9 cellular contexts compared by ENCODE assay signal in the genomic region with DNA sequence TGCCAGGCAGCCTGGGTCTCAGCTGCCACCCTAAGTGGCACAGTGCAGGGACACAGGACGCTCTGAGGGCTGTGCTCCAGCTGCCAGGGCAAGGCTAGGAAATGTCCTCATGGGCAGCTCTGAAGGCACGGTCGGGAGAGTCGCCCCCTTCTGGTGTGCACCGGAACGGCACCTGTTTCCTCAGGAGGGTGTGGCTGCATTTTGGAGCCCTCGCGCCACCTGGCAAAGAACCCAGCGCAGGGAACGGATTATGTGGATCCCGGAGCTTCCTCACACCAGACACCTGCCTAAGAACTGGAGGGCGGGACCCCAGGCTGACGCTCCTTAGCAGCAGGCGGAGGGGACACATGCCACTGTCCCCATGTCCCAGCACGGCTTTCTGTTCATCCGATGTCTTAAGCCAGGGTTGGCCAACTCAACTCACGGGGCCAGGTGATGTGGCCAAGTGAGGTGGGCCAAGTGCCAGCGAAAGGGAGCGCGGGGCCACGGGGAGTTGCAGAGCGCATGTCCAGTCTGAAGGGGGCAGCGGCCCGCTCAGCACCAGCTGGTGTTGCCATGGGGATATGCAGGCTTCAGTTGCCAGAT. TPM values are rescaled to one million over a fixed set of nuclear protein-coding genes. Genes with fewer than 3 reads are reported as not detected.
DNase-seq lines count a peak whose midpoint lies in the region; ATAC-seq and TF ChIP-seq lines count a peak whose summit lies in the region.
"Had no signal": no experiment of that assay in that cellular context is flagged by ENCODE, and none has a peak within 500 bp of the region (broad histone marks: within the 10 kb centered on the region; RNA-seq: fewer than 3 reads in every experiment).

No MANE protein-coding gene starts in this region.

- H3K56ac ChIP-seq in mesendoderm (ENCODE audit: low read length) = no peak overlapping the region

- no peak overlapping the region for H4K5ac ChIP-seq in mesendoderm (ENCODE audit: low read length)

- H2BK15ac ChIP-seq in mesendoderm (replicated peaks; ENCODE audit: low read depth) = no peak overlapping the region

- peaks cover 20% of the 10 kb centered on the region for H3K27me3 Mint-ChIP-seq in activated T-cell treated with anti-CD3 and anti-CD28 coated beads, Interleukin-2, amount 50 U/mL, for 24 hours

- H3K18ac ChIP-seq in mesendoderm (ENCODE audit: low read length) = no peak overlapping the region

- TF ChIP-seq RAD21 in HCT116 (IDR thresholded peaks at IDR 0.05; ENCODE audit: low read depth) = peak; percentile 56

- H4K8ac ChIP-seq in mesendoderm (ENCODE audit: low read depth, low read length) = no peak overlapping the region

- peaks cover 13 to 19% of the 10 kb centered on the region in 2 experiments for H3K4me1 ChIP-seq in HCT116 (ENCODE audit: control insufficient read depth in 1 of 2, insufficient read depth in 2 of 2, low read length in 2 of 2)
- no peaks in the 10 kb centered on the region for H3K4me1 ChIP-seq in mesendoderm (ENCODE audit: control insufficient read depth, low read depth, low read length)

- H3K79me2 ChIP-seq in HCT116 (ENCODE audit: insufficient read depth, low read length) (no peaks in the 10 kb centered on the region), mesendoderm (ENCODE audit: control insufficient read depth, insufficient read depth, low read length) (no peaks in the 10 kb centered on the region)

- no peak overlapping the region for H3K27ac Mint-ChIP-seq in activated T-cell treated with anti-CD3 and anti-CD28 coated beads, Interleukin-2, amount 50 U/mL, for 24 hours

- ATAC-seq in HCT116 = peak; percentile 78
- no peak for ATAC-seq in GM18907 (IDR thresholded peaks at IDR 0.05; ENCODE audit: unreplicated experiment)
- ATAC-seq in HG03175 (IDR thresholded peaks at IDR 0.05; ENCODE audit: unreplicated experiment) = no peak
- no peak for ATAC-seq in GM19397 (IDR thresholded peaks at IDR 0.05; ENCODE audit: unreplicated experiment)
- no peak for ATAC-seq in HG02970 (IDR thresholded peaks at IDR 0.05; ENCODE audit: low FRiP score, unreplicated experiment)

- peak overlapping the region; percentile 97 for H2AFZ ChIP-seq in HCT116 (ENCODE audit: low read depth, low read length, poor library complexity, severe bottlenecking)

- H3K23ac ChIP-seq in mesendoderm (ENCODE audit: low read length) = no peak overlapping the region

- intact Hi-C loops in HCT116 (cut with micrococcal nuclease) = loop anchor here (1.0 to 5.0 kb wide), 2 partner anchors 43 to 114 kb away; no protein-coding TSS in a partner anchor

- H4K20me1 ChIP-seq in HCT116 (ENCODE audit: insufficient read depth) = no peaks in the 10 kb centered on the region

- H2BK120ac ChIP-seq in mesendoderm (ENCODE audit: low read depth, low read length) = no peak overlapping the region

- no peaks in the 10 kb centered on the region for H3K9me3 ChIP-seq in HCT116 (ENCODE audit: control insufficient read depth in 1 of 2, insufficient read depth in 1 of 2, low read depth in 1 of 2, low read length in 2 of 2)

- POLR2A ChIA-PET in HCT116 (lab: Charles Lee) = interaction anchor here (0.6 to 4.9 kb wide), 4 partner anchors 11 to 278 kb away, joined by 3 to 25 read pairs (median 3); no protein-coding TSS in a partner anchor

- DNase-seq in Ammon's horn (ENCODE audit: low spot score) (peak; percentile 32), HCT116 (ENCODE audit: low read depth, low spot score) (peak; percentile 56), mesendoderm (peak; percentile 63)
- DNase-seq in activated T-cell treated with anti-CD3 and anti-CD28 coated beads, Interleukin-2, amount 50 U/mL, for 24 hours = peak; percentile 57

- no peaks in the 10 kb centered on the region for H3K9me2 ChIP-seq in HCT116 (ENCODE audit: insufficient read depth)

- no peak overlapping the region for H3K4me3 Mint-ChIP-seq in activated T-cell treated with anti-CD3 and anti-CD28 coated beads, Interleukin-2, amount 50 U/mL, for 24 hours

- H3K27me3 ChIP-seq in HCT116 (ENCODE audit: insufficient read depth, low read length) (no peaks in the 10 kb centered on the region), mesendoderm (ENCODE audit: insufficient read depth, low read length, poor library complexity) (no peaks in the 10 kb centered on the region)

- CTCF ChIA-PET in HCT116 (lab: Charles Lee) = interaction anchor here (0.6 to 7.0 kb wide), 21 partner anchors 9 to 622 kb away, joined by 3 to 285 read pairs (median 6); partner anchors contain the start of gene CHRM1

- no CpG with 5 or more reads among the region's 24 CpGs for WGBS in mesendoderm (ENCODE audit: extremely low coverage, insufficient coverage, low lambda C conversion rate)

- peaks cover 4% of the 10 kb centered on the region for H3K4me1 Mint-ChIP-seq in activated T-cell treated with anti-CD3 and anti-CD28 coated beads, Interleukin-2, amount 50 U/mL, for 24 hours (ENCODE audit: low read depth)

- no peak overlapping the region for H3K4ac ChIP-seq in mesendoderm (ENCODE audit: low read depth, low read length)

- RAD21 ChIA-PET in HCT116 (lab: Charles Lee; ENCODE audit: low non-redundant PET in 1 of 2, low total read pairs in 2 of 2, uncharacterized antibody in 2 of 2, unreplicated experiment in 2 of 2) = interaction anchor here (1.1 to 2.1 kb wide), 5 partner anchors 46 to 117 kb away, joined by 3 to 14 read pairs (median 3); no protein-coding TSS in a partner anchor

- H3K4me3 ChIP-seq in HCT116 (replicated peaks in 1 of 2; ENCODE audit: low read depth in 1 of 2, low read length in 2 of 2) = peak overlapping the region in 1 of 2 experiments; percentile 32; a peak in 2 of 4 replicates
- H3K4me3 ChIP-seq in mesendoderm (ENCODE audit: low read length) = no peak overlapping the region

- H3K27ac ChIP-seq in HCT116 (ENCODE audit: low read depth, low read length) (no peak overlapping the region; the same call in 1 of the 2 replicates), mesendoderm (ENCODE audit: low read depth, low read length) (no peak overlapping the region)

- no peak for TF ChIP-seq POLR2A in HCT116 (IDR thresholded peaks at IDR 0.05; ENCODE audit: borderline replicate concordance, extremely low read depth, insufficient read depth, insufficient read length)

- no peaks in the 10 kb centered on the region for H3K36me3 Mint-ChIP-seq in activated T-cell treated with anti-CD3 and anti-CD28 coated beads, Interleukin-2, amount 50 U/mL, for 24 hours (ENCODE audit: low read depth)

- H3K4me2 ChIP-seq in HCT116 (ENCODE audit: low read length) (peak overlapping the region; percentile 64), mesendoderm (ENCODE audit: low read length) (no peak overlapping the region)

- H3K36me3 ChIP-seq in HCT116 (ENCODE audit: control insufficient read depth in 1 of 2, insufficient read depth in 2 of 2, low read length in 2 of 2) (no peaks in the 10 kb centered on the region), mesendoderm (ENCODE audit: control insufficient read depth, insufficient read depth, low read length) (no peaks in the 10 kb centered on the region)

- no peaks in the 10 kb centered on the region for H3K9me3 Mint-ChIP-seq in activated T-cell treated with anti-CD3 and anti-CD28 coated beads, Interleukin-2, amount 50 U/mL, for 24 hours

- H3K9ac ChIP-seq in HCT116 (ENCODE audit: low read length) (no peak overlapping the region), mesendoderm (ENCODE audit: low read length) (no peak overlapping the region)

- BruUV-seq in HCT116 (replicated peaks; lab: Mats Ljungman, UMichigan) = no TSS peak

- peak; percentile 84 to 94 (median 89) for TF ChIP-seq CTCF in HCT116 (IDR thresholded peaks at IDR 0.05 in 2 of 3, conservative IDR thresholded peaks at IDR 0.05 in 1 of 3; ENCODE audit: borderline replicate concordance in 1 of 3, insufficient read depth in 1 of 3, low read depth in 2 of 3, low read length in 2 of 3)

- no peaks in the 10 kb centered on the region for H3K79me1 ChIP-seq in mesendoderm (ENCODE audit: low read length)

- no peak overlapping the region for H2AK5ac ChIP-seq in mesendoderm (ENCODE audit: low read length)

- no peak overlapping the region for H2BK5ac ChIP-seq in mesendoderm (ENCODE audit: low read length)

TF ChIP-seq in HCT116, 20 proteins besides CTCF, POLR2A, EP300 and RAD21:
- no peak for TF ChIP-seq JUND (IDR thresholded peaks at IDR 0.05)
- TF ChIP-seq FOSL1 (IDR thresholded peaks at IDR 0.05; ENCODE audit: low read depth) = no peak
- TF ChIP-seq MAX (IDR thresholded peaks at IDR 0.05) = peak; percentile 47
- no peak for TF ChIP-seq EGR1 (IDR thresholded peaks at IDR 0.05; ENCODE audit: low read depth)
- TF ChIP-seq CBX3 (IDR thresholded peaks at IDR 0.05; ENCODE audit: low read depth) = peak; percentile 75

RNA-seq across cellular contexts. Expression of gene SLC22A8, which starts 5.1 kb away (rescaled TPM):
- not detected for total RNA-seq in HCT116 (2021; ENCODE audit: unreplicated experiment)
- polyA plus RNA-seq in HCT116 (2012) = not detected in 2 replicates
- not detected for polyA plus RNA-seq in mesendoderm (2013, experiment 1 of 2)
- polyA plus RNA-seq in mesendoderm (2013, experiment 2 of 2) = not detected
- total RNA-seq: RPMI7951 had no signal

RNA-seq across cellular contexts. Expression of gene SLC22A6, which starts 36.0 kb away (rescaled TPM):
- not detected for total RNA-seq in HCT116 (2021; ENCODE audit: unreplicated experiment)
- not detected in 2 replicates for polyA plus RNA-seq in HCT116 (2012)
- not detected for polyA plus RNA-seq in mesendoderm (2013, experiment 1 of 2)
- polyA plus RNA-seq in mesendoderm (2013, experiment 2 of 2) = not detected
- total RNA-seq: RPMI7951 had no signal
